In the genomic region with DNA sequence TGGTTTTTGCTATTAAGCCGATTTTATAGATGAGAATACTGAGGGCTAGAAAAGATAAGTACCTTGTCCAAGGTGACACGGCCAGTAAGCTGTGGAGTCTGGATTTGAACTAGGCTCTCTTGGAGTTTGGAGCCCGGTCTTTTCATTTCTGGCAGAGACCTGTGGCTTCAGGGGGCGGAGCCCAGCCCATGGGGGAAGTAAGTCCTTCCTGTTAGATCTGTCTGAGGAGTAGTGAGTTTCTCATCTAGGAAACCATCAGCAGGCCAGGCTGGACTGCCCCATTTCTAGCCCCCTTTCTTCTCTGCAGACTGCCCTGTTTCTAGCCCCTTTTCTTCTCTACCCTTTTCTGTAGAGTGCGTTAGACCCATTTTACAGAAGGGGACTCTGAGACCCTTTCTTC, we compare ENCODE assay signal across 1 cellular context.
TF ChIP-seq lines count a peak whose summit lies in the region.

No MANE protein-coding gene starts in this region.

TF ChIP-seq in K562, 482 proteins besides CTCF, POLR2A, EP300 and RAD21 (continued from another document):
- TF ChIP-seq, protein P1, sequence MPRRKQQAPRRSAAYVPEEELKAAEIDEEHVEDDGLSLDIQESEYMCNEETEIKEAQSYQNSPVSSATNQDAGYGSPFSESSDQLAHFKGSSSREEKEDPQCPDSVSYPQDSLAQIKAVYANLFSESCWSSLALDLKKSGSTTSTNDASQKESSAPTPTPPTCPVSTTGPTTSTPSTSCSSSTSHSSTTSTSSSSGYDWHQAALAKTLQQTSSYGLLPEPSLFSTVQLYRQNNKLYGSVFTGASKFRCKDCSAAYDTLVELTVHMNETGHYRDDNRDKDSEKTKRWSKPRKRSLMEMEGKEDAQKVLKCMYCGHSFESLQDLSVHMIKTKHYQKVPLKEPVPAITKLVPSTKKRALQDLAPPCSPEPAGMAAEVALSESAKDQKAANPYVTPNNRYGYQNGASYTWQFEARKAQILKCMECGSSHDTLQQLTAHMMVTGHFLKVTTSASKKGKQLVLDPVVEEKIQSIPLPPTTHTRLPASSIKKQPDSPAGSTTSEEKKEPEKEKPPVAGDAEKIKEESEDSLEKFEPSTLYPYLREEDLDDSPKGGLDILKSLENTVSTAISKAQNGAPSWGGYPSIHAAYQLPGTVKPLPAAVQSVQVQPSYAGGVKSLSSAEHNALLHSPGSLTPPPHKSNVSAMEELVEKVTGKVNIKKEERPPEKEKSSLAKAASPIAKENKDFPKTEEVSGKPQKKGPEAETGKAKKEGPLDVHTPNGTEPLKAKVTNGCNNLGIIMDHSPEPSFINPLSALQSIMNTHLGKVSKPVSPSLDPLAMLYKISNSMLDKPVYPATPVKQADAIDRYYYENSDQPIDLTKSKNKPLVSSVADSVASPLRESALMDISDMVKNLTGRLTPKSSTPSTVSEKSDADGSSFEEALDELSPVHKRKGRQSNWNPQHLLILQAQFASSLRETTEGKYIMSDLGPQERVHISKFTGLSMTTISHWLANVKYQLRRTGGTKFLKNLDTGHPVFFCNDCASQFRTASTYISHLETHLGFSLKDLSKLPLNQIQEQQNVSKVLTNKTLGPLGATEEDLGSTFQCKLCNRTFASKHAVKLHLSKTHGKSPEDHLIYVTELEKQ (CRISPR knock-in tag; IDR thresholded peaks at IDR 0.05) = no peak
- TF ChIP-seq SRSF9 (IDR thresholded peaks at IDR 0.05; ENCODE audit: borderline replicate concordance, low read depth, low read length) (no peak), BCOR (IDR thresholded peaks at IDR 0.05) (peak; percentile 33; the same call in 1 of the 2 replicates), RBM25 (IDR thresholded peaks at IDR 0.05; ENCODE audit: low read depth, low read length, severe bottlenecking) (peak; percentile 43), KAT2B (IDR thresholded peaks at IDR 0.05; ENCODE audit: low read depth, low read length) (no peak), DNMT1 (IDR thresholded peaks at IDR 0.05) (no peak), HMG20B (CRISPR knock-in tag; IDR thresholded peaks at IDR 0.05) (no peak), KDM1A (IDR thresholded peaks at IDR 0.05) (peak in 1 of 2 experiments; percentile 26; a peak in 1 of 4 replicates)
